8 cellular contexts compared by ENCODE assay signal in genomic region chr1:110963666-110964399, GRCh38. TPM values are rescaled to one million over a fixed set of nuclear protein-coding genes. Genes with fewer than 3 reads are reported as not detected.
DNase-seq lines count a peak whose midpoint lies in the region; ATAC-seq and TF ChIP-seq lines count a peak whose summit lies in the region.

TSS of gene LRIF1 (minus strand) at chr1:110963922. CDS start at chr1:110963688, 234 bp downstream.

- ATAC-seq in GM19372 (IDR thresholded peaks at IDR 0.05; ENCODE audit: low read depth, unreplicated experiment) (peak; percentile 93), HG03558 (IDR thresholded peaks at IDR 0.05; ENCODE audit: extremely low read depth, unreplicated experiment) (peak; percentile 90), right lobe of liver (peak; percentile 99 to 100 (median 99))

- no peaks in the 10 kb centered on the region for H3K36me3 ChIP-seq in right lobe of liver

- H3K27me3 ChIP-seq in dorsolateral prefrontal cortex (peaks cover 0 to 24% (median 8%) of the 10 kb centered on the region in 45 donors), right lobe of liver (no peaks in the 10 kb centered on the region)

- peaks cover 16 to 27% of the 10 kb centered on the region in 2 donors for H3K36me3 Mint-ChIP-seq in CD14-positive monocyte
- peaks cover 40% of the 10 kb centered on the region for H3K36me3 Mint-ChIP-seq in activated CD4-positive, alpha-beta memory T cell treated with anti-CD3 and anti-CD28 coated beads for 36 hours

- peaks cover 32 to 71% (median 62%) of the 10 kb centered on the region in 7 donors for H3K9me3 Mint-ChIP-seq in CD14-positive monocyte
- H3K9me3 Mint-ChIP-seq in activated CD4-positive, alpha-beta memory T cell treated with anti-CD3 and anti-CD28 coated beads for 36 hours = peaks cover 42% of the 10 kb centered on the region

- H3K4me1 ChIP-seq in right lobe of liver = peaks cover 0 to 12% (median 0%) of the 10 kb centered on the region in 4 donors

- intact Hi-C loops in CD14-positive monocyte (cut with micrococcal nuclease) = loop anchor here (2.0 to 10.0 kb wide), 5 partner anchors 89 to 771 kb away; partner anchors contain the start of genes CD53 (in 2 of the 2), ATP5PB (in 1 of the 2), INKA2 (in 1 of the 2) and WDR77 (in 1 of the 2)
- intact Hi-C loops in activated CD4-positive, alpha-beta memory T cell treated with anti-CD3 and anti-CD28 coated beads for 36 hours (cut with micrococcal nuclease) = loop anchor here (1.0 to 10.0 kb wide), 9 partner anchors 47 to 1991 kb away; partner anchors contain the start of genes CEPT1, DENND2D, DRAM2 and KCNA3
- intact Hi-C loops in dorsolateral prefrontal cortex (cut with DNase I) = no loop called here
- intact Hi-C loops in right lobe of liver (cut with DNase I) = no loop called here

- H3K4me3 Mint-ChIP-seq in CD14-positive monocyte = peak within 1 kb of the TSS; percentile 88 to 96
- H3K4me3 Mint-ChIP-seq in activated CD4-positive, alpha-beta memory T cell treated with anti-CD3 and anti-CD28 coated beads for 36 hours = peak within 1 kb of the TSS; percentile 84

- peaks cover 8% of the 10 kb centered on the region for H3K4me1 Mint-ChIP-seq in CD14-positive monocyte
- peaks cover 32% of the 10 kb centered on the region for H3K4me1 Mint-ChIP-seq in activated CD4-positive, alpha-beta memory T cell treated with anti-CD3 and anti-CD28 coated beads for 36 hours (ENCODE audit: low read depth)

- TF ChIP-seq POLR2A in right lobe of liver (IDR thresholded peaks at IDR 0.05) = peak; percentile 96

- peak; percentile 100 for DNase-seq in CD14-positive monocyte (ENCODE audit: low spot score)
- DNase-seq in NCI-H82 (lab: John Stamatoyannopoulos, UW) = peak; percentile 100
- peak; percentile 100 for DNase-seq in activated CD4-positive, alpha-beta memory T cell treated with anti-CD3 and anti-CD28 coated beads for 36 hours
- DNase-seq in dorsolateral prefrontal cortex = peak; percentile 97 to 100 (median 99)
- DNase-seq in right lobe of liver = peak; percentile 100
- peak; percentile 99 to 100 for DNase-seq in stimulated activated CD4-positive, alpha-beta T cell treated with anti-CD3 and anti-CD28 coated beads, Interleukin-4, amount 100 ng/mL, for 4 hours

- peak within 1 kb of the TSS; percentile 74 to 98 (median 94) for H3K27ac ChIP-seq in dorsolateral prefrontal cortex
- H3K27ac ChIP-seq in right lobe of liver = peak within 1 kb of the TSS; percentile 86 to 94 (median 93)

- POLR2A ChIA-PET in activated CD4-positive, alpha-beta memory T cell treated with anti-CD3 and anti-CD28 coated beads for 36 hours (lab: Charles Lee) = interaction anchor here (0.7 to 1.6 kb wide), 5 partner anchors 84 to 106 kb away, joined by 3 to 15 read pairs (median 7); partner anchors contain the start of gene CD53

- peaks cover 17 to 23% (median 19%) of the 10 kb centered on the region in 3 donors for H3K27me3 Mint-ChIP-seq in CD14-positive monocyte (ENCODE audit: low read depth in 3 of 3)
- peaks cover 9% of the 10 kb centered on the region for H3K27me3 Mint-ChIP-seq in activated CD4-positive, alpha-beta memory T cell treated with anti-CD3 and anti-CD28 coated beads for 36 hours

- H3K27ac Mint-ChIP-seq in CD14-positive monocyte = peak within 1 kb of the TSS; percentile 98 to 100 (median 99)
- H3K27ac Mint-ChIP-seq in activated CD4-positive, alpha-beta memory T cell treated with anti-CD3 and anti-CD28 coated beads for 36 hours = peak within 1 kb of the TSS; percentile 96

- TF ChIP-seq CTCF in CD14-positive monocyte (IDR thresholded peaks at IDR 0.05) = peak; percentile 51
- peak in 42 of 56 donors; percentile 4 to 58 (median 35) for TF ChIP-seq CTCF in dorsolateral prefrontal cortex (IDR thresholded peaks at IDR 0.05 in 54 of 56, conservative IDR thresholded peaks at IDR 0.05 in 2 of 56; ENCODE audit: low read depth in 1 of 56, partially characterized antibody in 56 of 56)
- peak; percentile 17 to 63 (median 30) for TF ChIP-seq CTCF in right lobe of liver (IDR thresholded peaks at IDR 0.05)

- peaks cover 0 to 5% (median 0%) of the 10 kb centered on the region in 4 donors for H3K9me3 ChIP-seq in right lobe of liver

- CTCF ChIA-PET in activated CD4-positive, alpha-beta memory T cell treated with anti-CD3 and anti-CD28 coated beads for 36 hours (lab: Charles Lee) = interaction anchor here (0.6 to 2.2 kb wide), 8 partner anchors 29 to 178 kb away, joined by 3 to 14 read pairs (median 5); no protein-coding TSS in a partner anchor

- peak within 1 kb of the TSS; percentile 48 to 89 (median 78) for H3K4me3 ChIP-seq in dorsolateral prefrontal cortex
- peak within 1 kb of the TSS; percentile 63 to 66 (median 64) for H3K4me3 ChIP-seq in right lobe of liver

- 4% methylated on average over 26 of the region's 53 CpGs for WGBS in right lobe of liver (ENCODE audit: insufficient coverage, low coverage, low lambda C conversion rate, missing lambda C conversion rate)

RNA-seq across cellular contexts. Expression of gene LRIF1, which starts in this region (rescaled TPM):
- polyA plus RNA-seq in CD14-positive monocyte = 1 to 10 TPM; 4.0 to 8.2 TPM
- total RNA-seq in activated CD4-positive, alpha-beta memory T cell treated with anti-CD3 and anti-CD28 coated beads for 36 hours = 10 to 100 TPM; 12.9 to 14.4 TPM
- 10 to 100 TPM in 116 of 120 experiments, 1 to 10 TPM in 4; 8.4 to 31.2 (median 13.9) TPM for total RNA-seq in dorsolateral prefrontal cortex
- total RNA-seq in right lobe of liver = 1 to 10 TPM; 3.8 to 7.8 (median 5.8) TPM

Comparison
In these comparisons a context has a peak if more than half of its experiments do, and no peak if none do; other contexts are left out.
1. Peak in every context shown above with its lines: DNase-seq, ATAC-seq, H3K4me3 ChIP-seq and H3K27ac ChIP-seq.
2. intact Hi-C loops: an anchor here in CD14-positive monocyte (2.0 to 10.0 kb wide) and activated CD4-positive, alpha-beta memory T cell treated with anti-CD3 and anti-CD28 coated beads for 36 hours (1.0 to 10.0 kb wide); none called in dorsolateral prefrontal cortex and right lobe of liver.